ENCODE assay signal across 1 cellular context in the genomic region with DNA sequence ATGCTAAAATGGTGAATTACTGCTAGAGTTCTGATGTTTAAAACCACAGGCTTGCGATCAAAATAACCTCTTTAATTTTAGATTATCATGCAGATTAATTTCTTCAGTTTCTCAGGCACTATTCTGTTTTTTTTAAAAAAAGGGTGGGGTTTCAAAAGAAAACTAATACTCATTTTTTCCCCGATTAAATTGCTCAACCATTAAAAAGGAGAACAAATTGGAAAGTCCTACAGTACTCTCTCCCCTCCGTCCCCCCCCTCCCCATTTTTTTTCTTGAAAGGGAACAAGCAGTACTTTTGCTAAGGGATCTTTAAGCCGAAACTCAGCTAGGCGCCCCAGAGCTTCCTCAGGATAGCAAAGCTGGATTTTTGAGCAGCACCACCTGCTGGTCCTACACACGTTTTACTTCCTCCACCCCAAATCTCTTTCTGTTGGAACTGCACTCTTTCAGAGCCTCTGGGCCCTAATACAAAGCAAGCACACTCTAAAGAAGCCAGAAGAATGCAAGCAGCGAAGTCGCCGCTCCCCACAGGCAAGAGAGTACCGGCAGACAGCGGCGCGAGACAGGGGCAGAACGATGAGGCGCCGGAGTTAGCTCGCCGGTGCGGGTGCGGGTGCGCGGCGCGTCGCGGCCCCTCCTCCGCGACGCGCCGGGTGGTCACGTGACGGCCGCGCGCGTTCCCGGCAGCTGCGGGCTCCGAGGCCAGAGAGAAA.
TF ChIP-seq lines count a peak whose summit lies in the region.

A gene with protein sequence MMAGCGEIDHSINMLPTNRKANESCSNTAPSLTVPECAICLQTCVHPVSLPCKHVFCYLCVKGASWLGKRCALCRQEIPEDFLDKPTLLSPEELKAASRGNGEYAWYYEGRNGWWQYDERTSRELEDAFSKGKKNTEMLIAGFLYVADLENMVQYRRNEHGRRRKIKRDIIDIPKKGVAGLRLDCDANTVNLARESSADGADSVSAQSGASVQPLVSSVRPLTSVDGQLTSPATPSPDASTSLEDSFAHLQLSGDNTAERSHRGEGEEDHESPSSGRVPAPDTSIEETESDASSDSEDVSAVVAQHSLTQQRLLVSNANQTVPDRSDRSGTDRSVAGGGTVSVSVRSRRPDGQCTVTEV (plus strand): TSS at position 687 of the 714 bp plus-strand sequence. CDS start 13,475 bp downstream, outside the sequence.

TF ChIP-seq in GM12878, 131 proteins besides CTCF, POLR2A, EP300 and RAD21 (continued from another document):
- TF ChIP-seq, protein P1, sequence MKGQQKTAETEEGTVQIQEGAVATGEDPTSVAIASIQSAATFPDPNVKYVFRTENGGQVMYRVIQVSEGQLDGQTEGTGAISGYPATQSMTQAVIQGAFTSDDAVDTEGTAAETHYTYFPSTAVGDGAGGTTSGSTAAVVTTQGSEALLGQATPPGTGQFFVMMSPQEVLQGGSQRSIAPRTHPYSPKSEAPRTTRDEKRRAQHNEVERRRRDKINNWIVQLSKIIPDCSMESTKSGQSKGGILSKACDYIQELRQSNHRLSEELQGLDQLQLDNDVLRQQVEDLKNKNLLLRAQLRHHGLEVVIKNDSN (IDR thresholded peaks at IDR 0.05; ENCODE audit: borderline replicate concordance, extremely low read length, insufficient read depth, low read depth, low read length): peak; percentile 93
- TF ChIP-seq ZNF207 (IDR thresholded peaks at IDR 0.05; ENCODE audit: borderline replicate concordance) (no peak), TBL1XR1 (IDR thresholded peaks at IDR 0.05; ENCODE audit: low read depth, low read length) (no peak)
